ENCODE assay signal across 1 cellular context in the genomic region with DNA sequence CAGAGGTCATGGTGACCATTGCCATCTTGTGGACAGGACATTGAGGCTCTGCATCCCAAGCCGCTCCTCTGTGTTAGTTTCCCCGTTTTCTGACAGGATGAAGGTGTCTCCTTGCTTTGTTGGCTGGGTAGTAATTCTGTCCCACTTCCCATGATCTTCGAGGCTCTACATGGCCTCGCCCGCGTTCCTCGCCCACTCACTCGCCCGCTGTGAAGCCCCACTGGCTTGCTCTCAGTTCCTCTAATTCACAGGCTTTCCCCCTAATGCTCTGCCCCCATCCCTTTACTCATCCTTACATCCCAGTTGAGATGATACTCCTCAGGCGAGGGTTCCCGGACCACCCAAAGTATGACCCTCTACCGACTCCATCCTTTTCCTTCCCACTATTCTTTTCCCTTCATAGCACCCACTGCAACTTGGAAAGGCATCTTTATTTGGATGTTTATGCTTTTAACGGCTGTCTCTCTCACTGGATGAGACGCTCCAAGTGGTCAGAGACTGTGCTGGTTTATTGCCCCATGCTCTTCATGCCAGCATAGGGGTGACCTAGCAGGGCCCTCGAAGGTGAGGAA.
TF ChIP-seq lines count a peak whose summit lies in the region.

No MANE protein-coding gene starts in this region.

TF ChIP-seq in GM12878, 131 proteins besides CTCF, POLR2A, EP300 and RAD21 (continued from another document):
- TF ChIP-seq, protein P1, sequence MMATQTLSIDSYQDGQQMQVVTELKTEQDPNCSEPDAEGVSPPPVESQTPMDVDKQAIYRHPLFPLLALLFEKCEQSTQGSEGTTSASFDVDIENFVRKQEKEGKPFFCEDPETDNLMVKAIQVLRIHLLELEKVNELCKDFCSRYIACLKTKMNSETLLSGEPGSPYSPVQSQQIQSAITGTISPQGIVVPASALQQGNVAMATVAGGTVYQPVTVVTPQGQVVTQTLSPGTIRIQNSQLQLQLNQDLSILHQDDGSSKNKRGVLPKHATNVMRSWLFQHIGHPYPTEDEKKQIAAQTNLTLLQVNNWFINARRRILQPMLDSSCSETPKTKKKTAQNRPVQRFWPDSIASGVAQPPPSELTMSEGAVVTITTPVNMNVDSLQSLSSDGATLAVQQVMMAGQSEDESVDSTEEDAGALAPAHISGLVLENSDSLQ (IDR thresholded peaks at IDR 0.05) = no peak
- TF ChIP-seq YBX1 (IDR thresholded peaks at IDR 0.05) (no peak), PML (IDR thresholded peaks at IDR 0.05; ENCODE audit: low read length) (no peak), MYB (IDR thresholded peaks at IDR 0.05; ENCODE audit: borderline replicate concordance, low read depth, low read length) (0 out of 2 replicates have a peak, but pooled peaks have one; percentile 54), MTA2 (IDR thresholded peaks at IDR 0.05; ENCODE audit: low read depth) (peak; percentile 77), CEBPB (IDR thresholded peaks at IDR 0.05; ENCODE audit: borderline replicate concordance in 1 of 2, low read depth in 2 of 2, low read length in 2 of 2) (no peak), RFX5 (IDR thresholded peaks at IDR 0.05; ENCODE audit: low read depth, low read length) (no peak), HDAC2 (IDR thresholded peaks at IDR 0.05) (no peak), ASH2L (IDR thresholded peaks at IDR 0.05; ENCODE audit: borderline replicate concordance, low read depth) (no peak), FOXM1 (IDR thresholded peaks at IDR 0.05; ENCODE audit: low read depth, low read length) (no peak)
- TF ChIP-seq, protein P2, sequence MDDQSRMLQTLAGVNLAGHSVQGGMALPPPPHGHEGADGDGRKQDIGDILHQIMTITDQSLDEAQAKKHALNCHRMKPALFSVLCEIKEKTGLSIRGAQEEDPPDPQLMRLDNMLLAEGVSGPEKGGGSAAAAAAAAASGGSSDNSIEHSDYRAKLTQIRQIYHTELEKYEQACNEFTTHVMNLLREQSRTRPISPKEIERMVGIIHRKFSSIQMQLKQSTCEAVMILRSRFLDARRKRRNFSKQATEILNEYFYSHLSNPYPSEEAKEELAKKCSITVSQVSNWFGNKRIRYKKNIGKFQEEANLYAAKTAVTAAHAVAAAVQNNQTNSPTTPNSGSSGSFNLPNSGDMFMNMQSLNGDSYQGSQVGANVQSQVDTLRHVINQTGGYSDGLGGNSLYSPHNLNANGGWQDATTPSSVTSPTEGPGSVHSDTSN (IDR thresholded peaks at IDR 0.05; ENCODE audit: insufficient replicate concordance, low read depth, low read length) = no peak
- TF ChIP-seq, protein P3, sequence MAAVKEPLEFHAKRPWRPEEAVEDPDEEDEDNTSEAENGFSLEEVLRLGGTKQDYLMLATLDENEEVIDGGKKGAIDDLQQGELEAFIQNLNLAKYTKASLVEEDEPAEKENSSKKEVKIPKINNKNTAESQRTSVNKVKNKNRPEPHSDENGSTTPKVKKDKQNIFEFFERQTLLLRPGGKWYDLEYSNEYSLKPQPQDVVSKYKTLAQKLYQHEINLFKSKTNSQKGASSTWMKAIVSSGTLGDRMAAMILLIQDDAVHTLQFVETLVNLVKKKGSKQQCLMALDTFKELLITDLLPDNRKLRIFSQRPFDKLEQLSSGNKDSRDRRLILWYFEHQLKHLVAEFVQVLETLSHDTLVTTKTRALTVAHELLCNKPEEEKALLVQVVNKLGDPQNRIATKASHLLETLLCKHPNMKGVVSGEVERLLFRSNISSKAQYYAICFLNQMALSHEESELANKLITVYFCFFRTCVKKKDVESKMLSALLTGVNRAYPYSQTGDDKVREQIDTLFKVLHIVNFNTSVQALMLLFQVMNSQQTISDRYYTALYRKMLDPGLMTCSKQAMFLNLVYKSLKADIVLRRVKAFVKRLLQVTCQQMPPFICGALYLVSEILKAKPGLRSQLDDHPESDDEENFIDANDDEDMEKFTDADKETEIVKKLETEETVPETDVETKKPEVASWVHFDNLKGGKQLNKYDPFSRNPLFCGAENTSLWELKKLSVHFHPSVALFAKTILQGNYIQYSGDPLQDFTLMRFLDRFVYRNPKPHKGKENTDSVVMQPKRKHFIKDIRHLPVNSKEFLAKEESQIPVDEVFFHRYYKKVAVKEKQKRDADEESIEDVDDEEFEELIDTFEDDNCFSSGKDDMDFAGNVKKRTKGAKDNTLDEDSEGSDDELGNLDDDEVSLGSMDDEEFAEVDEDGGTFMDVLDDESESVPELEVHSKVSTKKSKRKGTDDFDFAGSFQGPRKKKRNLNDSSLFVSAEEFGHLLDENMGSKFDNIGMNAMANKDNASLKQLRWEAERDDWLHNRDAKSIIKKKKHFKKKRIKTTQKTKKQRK (IDR thresholded peaks at IDR 0.05; ENCODE audit: low read depth, low read length) = no peak
- TF ChIP-seq, protein P4, sequence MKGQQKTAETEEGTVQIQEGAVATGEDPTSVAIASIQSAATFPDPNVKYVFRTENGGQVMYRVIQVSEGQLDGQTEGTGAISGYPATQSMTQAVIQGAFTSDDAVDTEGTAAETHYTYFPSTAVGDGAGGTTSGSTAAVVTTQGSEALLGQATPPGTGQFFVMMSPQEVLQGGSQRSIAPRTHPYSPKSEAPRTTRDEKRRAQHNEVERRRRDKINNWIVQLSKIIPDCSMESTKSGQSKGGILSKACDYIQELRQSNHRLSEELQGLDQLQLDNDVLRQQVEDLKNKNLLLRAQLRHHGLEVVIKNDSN (IDR thresholded peaks at IDR 0.05; ENCODE audit: borderline replicate concordance, extremely low read length, insufficient read depth, low read depth, low read length) = no peak
